Comparison of ENCODE assay signal across 18 cellular contexts in the genomic region with DNA sequence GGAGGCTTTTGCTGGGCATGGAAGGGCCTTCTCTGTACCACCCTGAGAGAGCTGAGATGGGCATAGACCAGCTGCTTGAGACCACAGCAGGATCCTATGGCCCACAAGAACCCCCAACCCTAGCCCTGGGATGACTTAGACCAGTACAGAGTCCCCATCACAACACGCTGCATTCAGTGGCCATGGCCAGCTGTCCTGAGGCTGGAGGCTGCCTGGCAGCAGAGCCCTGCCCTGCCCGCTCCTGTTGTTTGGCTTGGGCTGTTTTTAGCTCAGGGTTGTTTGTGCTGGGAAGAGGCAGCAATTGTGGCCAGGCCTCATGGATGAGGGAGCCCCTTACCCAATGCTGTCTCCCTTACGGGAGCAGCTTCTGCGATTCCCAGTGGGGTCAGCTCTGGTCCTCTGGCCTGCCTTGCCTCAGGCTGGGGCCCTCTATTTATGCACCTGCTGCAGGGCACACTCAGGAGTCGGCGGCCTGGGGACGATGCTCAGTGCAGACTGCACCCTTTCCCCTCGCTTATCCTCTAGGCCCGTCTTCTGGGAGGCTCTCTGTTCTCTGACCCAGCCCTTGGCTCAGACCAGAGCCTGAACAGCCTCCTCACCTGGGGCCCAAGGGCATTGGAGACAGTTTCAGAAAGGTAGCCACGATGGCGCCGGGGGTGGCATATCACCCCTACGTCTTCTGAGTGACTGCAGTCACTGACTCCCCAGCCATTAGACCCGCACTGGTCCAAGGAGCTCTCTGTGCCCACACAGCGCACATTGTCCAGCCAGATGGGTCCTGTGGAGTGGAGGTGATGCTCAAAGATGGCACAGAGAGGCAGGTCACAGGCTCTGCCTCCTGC. TPM values are rescaled to one million over a fixed set of nuclear protein-coding genes. Genes with fewer than 3 reads are reported as not detected.
"Had no signal": no experiment of that assay in that cellular context is flagged by ENCODE, and none has a peak within 500 bp of the region (broad histone marks: within the 10 kb centered on the region; RNA-seq: fewer than 3 reads in every experiment).

No MANE protein-coding gene starts in this region.

- H3K27ac ChIP-seq: coronary artery, gastrocnemius medialis, left lung, transverse colon had no signal

- H3K9me3 ChIP-seq: gastrocnemius medialis, left lung, transverse colon had no signal

- FAIRE-seq: endometrium had no signal

- H3K4me3 ChIP-seq: coronary artery, gastrocnemius medialis, left lung, transverse colon had no signal

- ATAC-seq: activated T-cell treated with anti-CD3 and anti-CD28 coated beads, Interleukin-2, amount 50 U/mL, for 4 hours had no signal

- H3K27ac Mint-ChIP-seq: activated CD4-positive, alpha-beta memory T cell treated with anti-CD3 and anti-CD28 coated beads for 36 hours; activated CD4-positive, alpha-beta T cell treated with anti-CD3 and anti-CD28 coated beads for 36 hours; mesothelial cell of epicardium; progenitor cell of endocrine pancreas; stimulated activated naive CD8-positive, alpha-beta T cell treated with anti-CD3 and anti-CD28 coated beads, Interleukin-15, Interleukin-2, amounts not matched to agents 100 ng/mL and 50 ng/mL, for 24 hours; T-cell; WTC11 had no signal

- H3K4me1 Mint-ChIP-seq: activated CD4-positive, alpha-beta T cell treated with anti-CD3 and anti-CD28 coated beads for 36 hours; T-cell had no signal

- H3K4me3 Mint-ChIP-seq: activated CD4-positive, alpha-beta memory T cell treated with anti-CD3 and anti-CD28 coated beads for 36 hours; activated CD4-positive, alpha-beta T cell treated with anti-CD3 and anti-CD28 coated beads for 36 hours; activated T-cell treated with anti-CD3 and anti-CD28 coated beads, Interleukin-2, amount 50 U/mL, for 4 hours; mesothelial cell of epicardium; nephron progenitor cell; stimulated activated naive CD8-positive, alpha-beta T cell treated with anti-CD3 and anti-CD28 coated beads, Interleukin-15, Interleukin-2, amounts not matched to agents 100 ng/mL and 50 ng/mL, for 24 hours; T-cell; WTC11 had no signal

- DNase-seq: activated CD8-positive, alpha-beta memory T cell treated with anti-CD3 and anti-CD28 coated beads, Interleukin-2, amount 50 U/mL, for 4 hours; activated naive CD4-positive, alpha-beta T cell treated with anti-CD3 and anti-CD28 coated beads, Interleukin-2, amount 50 U/mL, for 16 hours; activated T-cell treated with anti-CD3 and anti-CD28 coated beads, Interleukin-2, amount 50 U/mL, for 4 hours; aorta; left lung; nephron progenitor cell; occipital lobe; transverse colon had no signal

- H3K27me3 ChIP-seq: gastrocnemius medialis had no signal

- H3K9me3 Mint-ChIP-seq: activated CD4-positive, alpha-beta memory T cell treated with anti-CD3 and anti-CD28 coated beads for 36 hours; activated T-cell treated with anti-CD3 and anti-CD28 coated beads, Interleukin-2, amount 50 U/mL, for 4 hours; mesothelial cell of epicardium; nephron progenitor cell; stimulated activated naive CD8-positive, alpha-beta T cell treated with anti-CD3 and anti-CD28 coated beads, Interleukin-15, Interleukin-2, amounts not matched to agents 100 ng/mL and 50 ng/mL, for 24 hours; T-cell; WTC11 had no signal

- H3K36me3 ChIP-seq: gastrocnemius medialis, left lung, transverse colon had no signal

- H3K36me3 Mint-ChIP-seq: activated CD4-positive, alpha-beta memory T cell treated with anti-CD3 and anti-CD28 coated beads for 36 hours; mesothelial cell of epicardium; WTC11 had no signal

RNA-seq across cellular contexts. Expression of a gene that starts 6.3 kb away (rescaled TPM):
- total RNA-seq: activated CD4-positive, alpha-beta memory T cell treated with anti-CD3 and anti-CD28 coated beads for 36 hours; activated CD4-positive, alpha-beta T cell treated with anti-CD3 and anti-CD28 coated beads for 36 hours; activated T-cell treated with anti-CD3 and anti-CD28 coated beads, Interleukin-2, amount 50 U/mL, for 4 hours had no signal
